1 cellular context compared by ENCODE assay signal in the genomic region with DNA sequence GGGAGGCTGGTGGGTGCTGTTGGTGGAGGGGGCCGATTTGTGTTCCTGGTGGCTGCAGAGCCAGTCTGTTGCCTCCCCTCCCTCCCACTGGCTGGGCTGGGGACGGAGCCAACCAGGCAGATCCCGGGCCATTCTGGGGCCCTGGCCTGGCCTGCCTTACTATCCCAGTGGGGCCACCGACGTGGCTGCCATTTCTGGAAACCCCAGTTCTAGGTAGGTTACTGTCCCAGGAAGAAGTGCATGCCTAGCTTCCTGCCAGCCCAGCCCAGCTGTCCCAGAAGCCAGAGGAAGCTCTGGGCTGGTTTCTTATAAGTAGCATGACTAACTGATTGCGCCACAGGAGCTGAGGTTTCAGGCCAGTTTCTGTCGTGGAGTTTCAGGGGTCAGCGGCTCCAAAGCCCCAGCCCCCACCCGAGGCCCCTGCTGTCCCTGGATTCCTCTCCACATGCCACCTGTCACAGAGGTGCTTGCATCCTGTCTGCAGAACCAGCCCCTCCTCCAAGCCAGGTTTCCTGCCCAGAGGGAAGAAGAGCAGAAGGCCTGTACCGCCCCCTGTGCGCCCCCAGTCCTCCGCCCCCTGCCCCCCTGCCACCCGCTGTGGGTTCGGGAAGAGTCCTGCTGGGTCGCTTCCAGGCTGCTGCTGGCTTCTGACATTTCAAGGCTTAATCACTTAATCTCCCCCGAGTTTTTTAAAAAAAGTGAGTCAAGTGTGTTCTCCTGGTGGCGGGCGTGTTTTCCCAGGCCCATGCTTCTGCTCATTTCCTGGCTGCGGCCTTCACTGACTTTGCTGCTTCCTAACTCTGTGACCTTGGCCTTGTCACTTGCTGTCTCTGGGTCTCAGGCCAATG.
A peak's percentile ranks its signal among the peaks of the same experiment; 100 is the strongest.
TF ChIP-seq lines count a peak whose summit lies in the region.

No MANE protein-coding gene starts in this region.

TF ChIP-seq in HepG2, 621 proteins besides CTCF, POLR2A, EP300 and RAD21 (continued from another document and continues in another):
- TF ChIP-seq, protein P1, sequence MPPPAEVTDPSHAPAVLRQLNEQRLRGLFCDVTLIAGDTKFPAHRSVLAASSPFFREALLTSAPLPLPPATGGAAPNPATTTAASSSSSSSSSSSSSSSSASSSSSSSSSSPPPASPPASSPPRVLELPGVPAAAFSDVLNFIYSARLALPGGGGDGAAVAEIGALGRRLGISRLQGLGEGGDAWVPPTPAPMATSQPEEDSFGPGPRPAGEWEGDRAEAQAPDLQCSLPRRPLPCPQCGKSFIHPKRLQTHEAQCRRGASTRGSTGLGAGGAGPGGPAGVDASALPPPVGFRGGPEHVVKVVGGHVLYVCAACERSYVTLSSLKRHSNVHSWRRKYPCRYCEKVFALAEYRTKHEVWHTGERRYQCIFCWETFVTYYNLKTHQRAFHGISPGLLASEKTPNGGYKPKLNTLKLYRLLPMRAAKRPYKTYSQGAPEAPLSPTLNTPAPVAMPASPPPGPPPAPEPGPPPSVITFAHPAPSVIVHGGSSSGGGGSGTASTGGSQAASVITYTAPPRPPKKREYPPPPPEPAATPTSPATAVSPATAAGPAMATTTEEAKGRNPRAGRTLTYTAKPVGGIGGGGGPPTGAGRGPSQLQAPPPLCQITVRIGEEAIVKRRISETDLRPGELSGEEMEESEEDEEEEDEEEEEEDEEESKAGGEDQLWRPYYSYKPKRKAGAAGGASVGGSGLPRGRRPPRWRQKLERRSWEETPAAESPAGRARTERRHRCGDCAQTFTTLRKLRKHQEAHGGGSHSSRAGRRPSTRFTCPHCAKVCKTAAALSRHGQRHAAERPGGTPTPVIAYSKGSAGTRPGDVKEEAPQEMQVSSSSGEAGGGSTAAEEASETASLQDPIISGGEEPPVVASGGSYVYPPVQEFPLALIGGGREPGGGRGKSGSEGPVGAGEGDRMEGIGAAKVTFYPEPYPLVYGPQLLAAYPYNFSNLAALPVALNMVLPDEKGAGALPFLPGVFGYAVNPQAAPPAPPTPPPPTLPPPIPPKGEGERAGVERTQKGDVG (CRISPR knock-in tag; IDR thresholded peaks at IDR 0.05; ENCODE audit: borderline replicate concordance), result no peak
- TF ChIP-seq ZNF557 (CRISPR knock-in tag; IDR thresholded peaks at IDR 0.05) (no peak), SMAD1 (CRISPR knock-in tag; IDR thresholded peaks at IDR 0.05; ENCODE audit: borderline replicate concordance, low read depth) (no peak), ZNF598 (CRISPR knock-in tag; IDR thresholded peaks at IDR 0.05; ENCODE audit: borderline replicate concordance) (no peak), ZNF563 (CRISPR knock-in tag; IDR thresholded peaks at IDR 0.05) (no peak), TBP (CRISPR knock-in tag; IDR thresholded peaks at IDR 0.05) (no peak), HNF4A (CRISPR knock-in tag; IDR thresholded peaks at IDR 0.05) (peak; percentile 38; the same call in 1 of the 2 replicates), ZNF589 (CRISPR knock-in tag; conservative IDR thresholded peaks at IDR 0.05) (no peak), NFKBIZ (CRISPR knock-in tag; IDR thresholded peaks at IDR 0.05) (no peak), ZNF124 (CRISPR knock-in tag; IDR thresholded peaks at IDR 0.05) (no peak), RNF2 (conservative IDR thresholded peaks at IDR 0.05; ENCODE audit: low read depth) (no peak), MATR3 (CRISPR knock-in tag; IDR thresholded peaks at IDR 0.05) (no peak), PCBP1 (IDR thresholded peaks at IDR 0.05; ENCODE audit: borderline replicate concordance, low read depth, low read length) (no peak), ZSCAN25 (CRISPR knock-in tag; IDR thresholded peaks at IDR 0.05) (no peak), ARNT2 (CRISPR knock-in tag; IDR thresholded peaks at IDR 0.05; ENCODE audit: low read depth) (no peak), PHB2 (IDR thresholded peaks at IDR 0.05; ENCODE audit: partially characterized antibody) (no peak), RARG (CRISPR knock-in tag; IDR thresholded peaks at IDR 0.05; ENCODE audit: low read depth) (no peak), KLF16 (CRISPR knock-in tag; IDR thresholded peaks at IDR 0.05) (no peak), ZEB1 (IDR thresholded peaks at IDR 0.05; ENCODE audit: insufficient replicate concordance, low read depth) (peak; percentile 61), CHCHD3 (CRISPR knock-in tag; IDR thresholded peaks at IDR 0.05) (no peak), HNRNPUL1 (IDR thresholded peaks at IDR 0.05; ENCODE audit: low read depth, low read length) (no peak), SALL2 (CRISPR knock-in tag; IDR thresholded peaks at IDR 0.05) (no peak), HDAC2 (CRISPR knock-in tag; IDR thresholded peaks at IDR 0.05) (peak; percentile 33; the same call in 1 of the 2 replicates), ZNF235 (CRISPR knock-in tag; IDR thresholded peaks at IDR 0.05; ENCODE audit: borderline replicate concordance) (no peak), ZNF773 (CRISPR knock-in tag; IDR thresholded peaks at IDR 0.05; ENCODE audit: borderline replicate concordance) (no peak), SMARCC2 (IDR thresholded peaks at IDR 0.05) (no peak), PHF21A (CRISPR knock-in tag; IDR thresholded peaks at IDR 0.05) (peak; percentile 51; the same call in 1 of the 2 replicates), CREB1 (IDR thresholded peaks at IDR 0.05) (no peak), CREB1 (CRISPR knock-in tag; IDR thresholded peaks at IDR 0.05) (no peak), ARID2 (CRISPR knock-in tag; IDR thresholded peaks at IDR 0.05; ENCODE audit: borderline replicate concordance) (0 out of 2 replicates have a peak, but pooled peaks have one; percentile 52), MAFK (conservative IDR thresholded peaks at IDR 0.05 in 1 of 2, IDR thresholded peaks at IDR 0.05 in 1 of 2; ENCODE audit: low read length in 2 of 2) (no peak), CHD4 (IDR thresholded peaks at IDR 0.05; ENCODE audit: borderline replicate concordance, low read length) (no peak), MYNN (CRISPR knock-in tag; IDR thresholded peaks at IDR 0.05; ENCODE audit: low read depth) (no peak)
- TF ChIP-seq, protein P2, sequence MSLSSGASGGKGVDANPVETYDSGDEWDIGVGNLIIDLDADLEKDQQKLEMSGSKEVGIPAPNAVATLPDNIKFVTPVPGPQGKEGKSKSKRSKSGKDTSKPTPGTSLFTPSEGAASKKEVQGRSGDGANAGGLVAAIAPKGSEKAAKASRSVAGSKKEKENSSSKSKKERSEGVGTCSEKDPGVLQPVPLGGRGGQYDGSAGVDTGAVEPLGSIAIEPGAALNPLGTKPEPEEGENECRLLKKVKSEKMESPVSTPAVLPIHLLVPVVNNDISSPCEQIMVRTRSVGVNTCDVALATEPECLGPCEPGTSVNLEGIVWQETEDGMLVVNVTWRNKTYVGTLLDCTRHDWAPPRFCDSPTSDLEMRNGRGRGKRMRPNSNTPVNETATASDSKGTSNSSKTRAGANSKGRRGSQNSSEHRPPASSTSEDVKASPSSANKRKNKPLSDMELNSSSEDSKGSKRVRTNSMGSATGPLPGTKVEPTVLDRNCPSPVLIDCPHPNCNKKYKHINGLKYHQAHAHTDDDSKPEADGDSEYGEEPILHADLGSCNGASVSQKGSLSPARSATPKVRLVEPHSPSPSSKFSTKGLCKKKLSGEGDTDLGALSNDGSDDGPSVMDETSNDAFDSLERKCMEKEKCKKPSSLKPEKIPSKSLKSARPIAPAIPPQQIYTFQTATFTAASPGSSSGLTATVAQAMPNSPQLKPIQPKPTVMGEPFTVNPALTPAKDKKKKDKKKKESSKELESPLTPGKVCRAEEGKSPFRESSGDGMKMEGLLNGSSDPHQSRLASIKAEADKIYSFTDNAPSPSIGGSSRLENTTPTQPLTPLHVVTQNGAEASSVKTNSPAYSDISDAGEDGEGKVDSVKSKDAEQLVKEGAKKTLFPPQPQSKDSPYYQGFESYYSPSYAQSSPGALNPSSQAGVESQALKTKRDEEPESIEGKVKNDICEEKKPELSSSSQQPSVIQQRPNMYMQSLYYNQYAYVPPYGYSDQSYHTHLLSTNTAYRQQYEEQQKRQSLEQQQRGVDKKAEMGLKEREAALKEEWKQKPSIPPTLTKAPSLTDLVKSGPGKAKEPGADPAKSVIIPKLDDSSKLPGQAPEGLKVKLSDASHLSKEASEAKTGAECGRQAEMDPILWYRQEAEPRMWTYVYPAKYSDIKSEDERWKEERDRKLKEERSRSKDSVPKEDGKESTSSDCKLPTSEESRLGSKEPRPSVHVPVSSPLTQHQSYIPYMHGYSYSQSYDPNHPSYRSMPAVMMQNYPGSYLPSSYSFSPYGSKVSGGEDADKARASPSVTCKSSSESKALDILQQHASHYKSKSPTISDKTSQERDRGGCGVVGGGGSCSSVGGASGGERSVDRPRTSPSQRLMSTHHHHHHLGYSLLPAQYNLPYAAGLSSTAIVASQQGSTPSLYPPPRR (CRISPR knock-in tag; IDR thresholded peaks at IDR 0.05; ENCODE audit: borderline replicate concordance), result no peak
- TF ChIP-seq, protein P3, sequence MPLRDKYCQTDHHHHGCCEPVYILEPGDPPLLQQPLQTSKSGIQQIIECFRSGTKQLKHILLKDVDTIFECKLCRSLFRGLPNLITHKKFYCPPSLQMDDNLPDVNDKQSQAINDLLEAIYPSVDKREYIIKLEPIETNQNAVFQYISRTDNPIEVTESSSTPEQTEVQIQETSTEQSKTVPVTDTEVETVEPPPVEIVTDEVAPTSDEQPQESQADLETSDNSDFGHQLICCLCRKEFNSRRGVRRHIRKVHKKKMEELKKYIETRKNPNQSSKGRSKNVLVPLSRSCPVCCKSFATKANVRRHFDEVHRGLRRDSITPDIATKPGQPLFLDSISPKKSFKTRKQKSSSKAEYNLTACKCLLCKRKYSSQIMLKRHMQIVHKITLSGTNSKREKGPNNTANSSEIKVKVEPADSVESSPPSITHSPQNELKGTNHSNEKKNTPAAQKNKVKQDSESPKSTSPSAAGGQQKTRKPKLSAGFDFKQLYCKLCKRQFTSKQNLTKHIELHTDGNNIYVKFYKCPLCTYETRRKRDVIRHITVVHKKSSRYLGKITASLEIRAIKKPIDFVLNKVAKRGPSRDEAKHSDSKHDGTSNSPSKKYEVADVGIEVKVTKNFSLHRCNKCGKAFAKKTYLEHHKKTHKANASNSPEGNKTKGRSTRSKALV (CRISPR knock-in tag; IDR thresholded peaks at IDR 0.05), result no peak
- TF ChIP-seq, protein P4, sequence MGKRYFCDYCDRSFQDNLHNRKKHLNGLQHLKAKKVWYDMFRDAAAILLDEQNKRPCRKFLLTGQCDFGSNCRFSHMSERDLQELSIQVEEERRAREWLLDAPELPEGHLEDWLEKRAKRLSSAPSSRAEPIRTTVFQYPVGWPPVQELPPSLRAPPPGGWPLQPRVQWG (CRISPR knock-in tag; IDR thresholded peaks at IDR 0.05; ENCODE audit: borderline replicate concordance, low read depth), result no peak
- TF ChIP-seq, protein P5, sequence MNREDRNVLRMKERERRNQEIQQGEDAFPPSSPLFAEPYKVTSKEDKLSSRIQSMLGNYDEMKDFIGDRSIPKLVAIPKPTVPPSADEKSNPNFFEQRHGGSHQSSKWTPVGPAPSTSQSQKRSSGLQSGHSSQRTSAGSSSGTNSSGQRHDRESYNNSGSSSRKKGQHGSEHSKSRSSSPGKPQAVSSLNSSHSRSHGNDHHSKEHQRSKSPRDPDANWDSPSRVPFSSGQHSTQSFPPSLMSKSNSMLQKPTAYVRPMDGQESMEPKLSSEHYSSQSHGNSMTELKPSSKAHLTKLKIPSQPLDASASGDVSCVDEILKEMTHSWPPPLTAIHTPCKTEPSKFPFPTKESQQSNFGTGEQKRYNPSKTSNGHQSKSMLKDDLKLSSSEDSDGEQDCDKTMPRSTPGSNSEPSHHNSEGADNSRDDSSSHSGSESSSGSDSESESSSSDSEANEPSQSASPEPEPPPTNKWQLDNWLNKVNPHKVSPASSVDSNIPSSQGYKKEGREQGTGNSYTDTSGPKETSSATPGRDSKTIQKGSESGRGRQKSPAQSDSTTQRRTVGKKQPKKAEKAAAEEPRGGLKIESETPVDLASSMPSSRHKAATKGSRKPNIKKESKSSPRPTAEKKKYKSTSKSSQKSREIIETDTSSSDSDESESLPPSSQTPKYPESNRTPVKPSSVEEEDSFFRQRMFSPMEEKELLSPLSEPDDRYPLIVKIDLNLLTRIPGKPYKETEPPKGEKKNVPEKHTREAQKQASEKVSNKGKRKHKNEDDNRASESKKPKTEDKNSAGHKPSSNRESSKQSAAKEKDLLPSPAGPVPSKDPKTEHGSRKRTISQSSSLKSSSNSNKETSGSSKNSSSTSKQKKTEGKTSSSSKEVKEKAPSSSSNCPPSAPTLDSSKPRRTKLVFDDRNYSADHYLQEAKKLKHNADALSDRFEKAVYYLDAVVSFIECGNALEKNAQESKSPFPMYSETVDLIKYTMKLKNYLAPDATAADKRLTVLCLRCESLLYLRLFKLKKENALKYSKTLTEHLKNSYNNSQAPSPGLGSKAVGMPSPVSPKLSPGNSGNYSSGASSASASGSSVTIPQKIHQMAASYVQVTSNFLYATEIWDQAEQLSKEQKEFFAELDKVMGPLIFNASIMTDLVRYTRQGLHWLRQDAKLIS (CRISPR knock-in tag; IDR thresholded peaks at IDR 0.05), result no peak
- TF ChIP-seq, protein P6, sequence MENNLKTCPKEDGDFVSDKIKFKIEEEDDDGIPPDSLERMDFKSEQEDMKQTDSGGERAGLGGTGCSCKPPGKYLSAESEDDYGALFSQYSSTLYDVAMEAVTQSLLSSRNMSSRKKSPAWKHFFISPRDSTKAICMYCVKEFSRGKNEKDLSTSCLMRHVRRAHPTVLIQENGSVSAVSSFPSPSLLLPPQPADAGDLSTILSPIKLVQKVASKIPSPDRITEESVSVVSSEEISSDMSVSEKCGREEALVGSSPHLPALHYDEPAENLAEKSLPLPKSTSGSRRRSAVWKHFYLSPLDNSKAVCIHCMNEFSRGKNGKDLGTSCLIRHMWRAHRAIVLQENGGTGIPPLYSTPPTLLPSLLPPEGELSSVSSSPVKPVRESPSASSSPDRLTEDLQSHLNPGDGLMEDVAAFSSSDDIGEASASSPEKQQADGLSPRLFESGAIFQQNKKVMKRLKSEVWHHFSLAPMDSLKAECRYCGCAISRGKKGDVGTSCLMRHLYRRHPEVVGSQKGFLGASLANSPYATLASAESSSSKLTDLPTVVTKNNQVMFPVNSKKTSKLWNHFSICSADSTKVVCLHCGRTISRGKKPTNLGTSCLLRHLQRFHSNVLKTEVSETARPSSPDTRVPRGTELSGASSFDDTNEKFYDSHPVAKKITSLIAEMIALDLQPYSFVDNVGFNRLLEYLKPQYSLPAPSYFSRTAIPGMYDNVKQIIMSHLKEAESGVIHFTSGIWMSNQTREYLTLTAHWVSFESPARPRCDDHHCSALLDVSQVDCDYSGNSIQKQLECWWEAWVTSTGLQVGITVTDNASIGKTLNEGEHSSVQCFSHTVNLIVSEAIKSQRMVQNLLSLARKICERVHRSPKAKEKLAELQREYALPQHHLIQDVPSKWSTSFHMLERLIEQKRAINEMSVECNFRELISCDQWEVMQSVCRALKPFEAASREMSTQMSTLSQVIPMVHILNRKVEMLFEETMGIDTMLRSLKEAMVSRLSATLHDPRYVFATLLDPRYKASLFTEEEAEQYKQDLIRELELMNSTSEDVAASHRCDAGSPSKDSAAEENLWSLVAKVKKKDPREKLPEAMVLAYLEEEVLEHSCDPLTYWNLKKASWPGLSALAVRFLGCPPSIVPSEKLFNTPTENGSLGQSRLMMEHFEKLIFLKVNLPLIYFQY (CRISPR knock-in tag; IDR thresholded peaks at IDR 0.05; ENCODE audit: borderline replicate concordance), result peak; percentile 37; the same call in 1 of the 2 replicates
- TF ChIP-seq, protein P7, sequence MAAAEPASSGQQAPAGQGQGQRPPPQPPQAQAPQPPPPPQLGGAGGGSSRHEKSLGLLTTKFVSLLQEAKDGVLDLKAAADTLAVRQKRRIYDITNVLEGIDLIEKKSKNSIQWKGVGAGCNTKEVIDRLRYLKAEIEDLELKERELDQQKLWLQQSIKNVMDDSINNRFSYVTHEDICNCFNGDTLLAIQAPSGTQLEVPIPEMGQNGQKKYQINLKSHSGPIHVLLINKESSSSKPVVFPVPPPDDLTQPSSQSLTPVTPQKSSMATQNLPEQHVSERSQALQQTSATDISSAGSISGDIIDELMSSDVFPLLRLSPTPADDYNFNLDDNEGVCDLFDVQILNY (CRISPR knock-in tag; conservative IDR thresholded peaks at IDR 0.05), result no peak
- TF ChIP-seq, protein P8, sequence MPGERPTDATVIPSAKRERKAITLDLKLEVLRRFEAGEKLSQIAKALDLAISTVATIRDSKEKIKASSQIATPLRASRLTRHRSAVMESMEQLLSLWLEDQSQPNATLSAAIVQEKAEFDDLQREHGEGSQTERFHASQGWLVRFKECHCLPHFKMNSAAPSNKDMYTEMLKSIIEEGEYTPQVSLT (CRISPR knock-in tag; IDR thresholded peaks at IDR 0.05; ENCODE audit: borderline replicate concordance, low read depth), result no peak
